In the genomic region with DNA sequence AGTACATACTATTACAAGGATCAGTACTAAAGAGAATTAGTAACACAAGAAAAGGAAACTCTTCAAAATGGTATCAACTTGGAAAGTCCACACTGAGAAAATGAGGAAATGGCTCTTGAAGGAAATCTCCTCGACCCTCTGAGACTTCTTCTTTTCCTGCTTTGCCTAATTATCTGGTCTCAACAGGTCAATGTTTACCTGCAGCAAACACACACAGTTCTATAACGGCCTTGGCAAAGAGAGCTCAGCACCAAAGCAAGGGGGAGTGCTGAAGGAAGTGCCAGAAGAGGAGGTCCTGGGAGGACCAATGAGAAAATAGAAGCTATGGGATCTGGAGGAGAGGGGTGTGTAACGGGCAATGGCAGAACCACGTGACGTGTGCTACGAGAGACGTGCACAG, we compare ENCODE assay signal across 2 cellular contexts.
A peak's percentile ranks its signal among the peaks of the same experiment; 100 is the strongest.
TF ChIP-seq lines count a peak whose summit lies in the region.

No MANE protein-coding gene starts in this region.

TF ChIP-seq in GM12891, 5 proteins besides CTCF, POLR2A, EP300 and RAD21:
- TF ChIP-seq POU2F2 (IDR thresholded peaks at IDR 0.05; ENCODE audit: low read depth, low read length) = no peak
- TF ChIP-seq SPI1 (IDR thresholded peaks at IDR 0.05; ENCODE audit: low read depth, low read length) = peak; percentile 83

TF ChIP-seq in GM12878, 131 proteins besides CTCF, POLR2A, EP300 and RAD21:
- TF ChIP-seq SPI1 (IDR thresholded peaks at IDR 0.05; ENCODE audit: borderline replicate concordance, insufficient read depth, low read depth, low read length) (peak; percentile 72; the same call in 1 of the 2 replicates), FOXK2 (IDR thresholded peaks at IDR 0.05) (no peak)
